Comparison of ENCODE assay signal across 10 cellular contexts in genomic region chr2:172554352-172555271, GRCh38. TPM values are rescaled to one million over a fixed set of nuclear protein-coding genes. Genes with fewer than 3 reads are reported as not detected.
DNase-seq lines count a peak whose midpoint lies in the region; ATAC-seq, FAIRE-seq and TF ChIP-seq lines count a peak whose summit lies in the region.
"Had no signal": no experiment of that assay in that cellular context is flagged by ENCODE, and none has a peak within 500 bp of the region (broad histone marks: within the 10 kb centered on the region; RNA-seq: fewer than 3 reads in every experiment).

No MANE protein-coding gene starts in this region.

- no peak overlapping the region for H2AFZ ChIP-seq in Loucy (ENCODE audit: low read length)

- peaks cover 33 to 62% (median 49%) of the 10 kb centered on the region in 4 donors for H3K4me1 Mint-ChIP-seq in CD4-positive, alpha-beta memory T cell
- H3K4me1 Mint-ChIP-seq in central memory CD8-positive, alpha-beta T cell: peaks cover 27% of the 10 kb centered on the region
- H3K4me1 Mint-ChIP-seq in natural killer cell treated with Interleukin-12 subunit alpha and Interleukin-12 subunit beta and Interleukin-15 and Interleukin-18, amount 100 ng/mL, for 72 hours (ENCODE audit: low read depth in 2 of 2): peaks cover 26 to 28% of the 10 kb centered on the region in 2 donors

- no peaks in the 10 kb centered on the region for H3K9me3 Mint-ChIP-seq in CD4-positive, alpha-beta memory T cell
- H3K9me3 Mint-ChIP-seq in central memory CD8-positive, alpha-beta T cell: no peaks in the 10 kb centered on the region
- no peaks in the 10 kb centered on the region for H3K9me3 Mint-ChIP-seq in natural killer cell treated with Interleukin-12 subunit alpha and Interleukin-12 subunit beta and Interleukin-15 and Interleukin-18, amount 100 ng/mL, for 72 hours

- peaks cover 42% of the 10 kb centered on the region for H3K4me1 ChIP-seq in CD4-positive, alpha-beta memory T cell (ENCODE audit: insufficient read depth, low read length)
- H3K4me1 ChIP-seq in Loucy (ENCODE audit: insufficient read depth, low read length, poor library complexity, severe bottlenecking): peaks cover 17% of the 10 kb centered on the region

- H3K27ac Mint-ChIP-seq in CD4-positive, alpha-beta memory T cell: peak overlapping the region in 6 of 7 donors; percentile 19 to 85 (median 58)
- H3K27ac Mint-ChIP-seq in central memory CD8-positive, alpha-beta T cell (ENCODE audit: low read depth): peak overlapping the region; percentile 84
- peak overlapping the region; percentile 84 to 89 for H3K27ac Mint-ChIP-seq in natural killer cell treated with Interleukin-12 subunit alpha and Interleukin-12 subunit beta and Interleukin-15 and Interleukin-18, amount 100 ng/mL, for 72 hours

- H3K79me2 ChIP-seq in Loucy (ENCODE audit: insufficient read depth, low read length): peaks cover 53% of the 10 kb centered on the region

- H3K36me3 ChIP-seq in CD4-positive, alpha-beta memory T cell (ENCODE audit: insufficient read depth, low read length): no peaks in the 10 kb centered on the region
- H3K36me3 ChIP-seq in Loucy (ENCODE audit: insufficient read depth, low read length): no peaks in the 10 kb centered on the region

- no peak for FAIRE-seq in RCC 7860 (lab: Jason Lieb, UNC)
- FAIRE-seq: colon, H54 had no signal

- H3K9me3 ChIP-seq in CD4-positive, alpha-beta memory T cell (ENCODE audit: control insufficient read depth in 1 of 2, low read length in 2 of 2): no peaks in the 10 kb centered on the region
- H3K9me3 ChIP-seq in Loucy (ENCODE audit: insufficient read depth, low read depth, low read length): no peaks in the 10 kb centered on the region

- ATAC-seq in central memory CD8-positive, alpha-beta T cell (replicated peaks; ENCODE audit: extremely low read depth, poor library complexity, severe bottlenecking): no peak
- no peak for ATAC-seq in natural killer cell treated with Interleukin-12 subunit alpha and Interleukin-12 subunit beta and Interleukin-15 and Interleukin-18, amount 100 ng/mL, for 72 hours
- ATAC-seq in HG02884 (IDR thresholded peaks at IDR 0.05; ENCODE audit: unreplicated experiment): no peak

- no peak overlapping the region for H3K27ac ChIP-seq in CD4-positive, alpha-beta memory T cell (ENCODE audit: low read depth, low read length)

- intact Hi-C loops in CD4-positive, alpha-beta memory T cell (cut with micrococcal nuclease): loop anchor here (1.0 to 10.0 kb wide), 8 partner anchors 58 to 1120 kb away; partner anchors contain the start of genes DCAF17, DLX2, DYNC1I2 and HAT1

- H3K4me3 Mint-ChIP-seq in CD4-positive, alpha-beta memory T cell: peak overlapping the region; percentile 47 to 97 (median 76)
- peak overlapping the region; percentile 89 for H3K4me3 Mint-ChIP-seq in central memory CD8-positive, alpha-beta T cell
- H3K4me3 Mint-ChIP-seq in natural killer cell treated with Interleukin-12 subunit alpha and Interleukin-12 subunit beta and Interleukin-15 and Interleukin-18, amount 100 ng/mL, for 72 hours: peak overlapping the region; percentile 98

- CTCF ChIA-PET in CD4-positive, alpha-beta memory T cell (lab: Charles Lee; ENCODE audit: partially characterized antibody): interaction anchor here (1.1 to 1.2 kb wide), 2 partner anchors 9 to 58 kb away, joined by 3 to 4 read pairs; no protein-coding TSS in a partner anchor

- no peaks in the 10 kb centered on the region for H3F3A ChIP-seq in Loucy (ENCODE audit: low read depth)

- POLR2A ChIA-PET in CD4-positive, alpha-beta memory T cell (lab: Charles Lee; ENCODE audit: partially characterized antibody): interaction anchor here (1.0 to 3.3 kb wide), 5 partner anchors 13 to 92 kb away, joined by 3 to 33 read pairs (median 4); no protein-coding TSS in a partner anchor

- peak overlapping the region; percentile 70 for H3K4me2 ChIP-seq in Loucy (ENCODE audit: low read depth, low read length, poor library complexity, severe bottlenecking)

- H3K36me3 Mint-ChIP-seq in CD4-positive, alpha-beta memory T cell: peaks cover 4 to 13% of the 10 kb centered on the region in 2 donors
- peaks cover 9% of the 10 kb centered on the region for H3K36me3 Mint-ChIP-seq in central memory CD8-positive, alpha-beta T cell (ENCODE audit: insufficient read depth)
- no peaks in the 10 kb centered on the region for H3K36me3 Mint-ChIP-seq in natural killer cell treated with Interleukin-12 subunit alpha and Interleukin-12 subunit beta and Interleukin-15 and Interleukin-18, amount 100 ng/mL, for 72 hours

- peak in 1 of 5 donors; percentile 11 for DNase-seq in CD4-positive, alpha-beta memory T cell
- DNase-seq in central memory CD8-positive, alpha-beta T cell (ENCODE audit: low spot score in 2 of 2): no peak
- no peak for DNase-seq in natural killer cell treated with Interleukin-12 subunit alpha and Interleukin-12 subunit beta and Interleukin-15 and Interleukin-18, amount 100 ng/mL, for 72 hours (ENCODE audit: low spot score)
- DNase-seq in stimulated activated naive CD4-positive, alpha-beta T cell treated with Interleukin-2 at 50 U/mL for 16 hours (lab: John Stamatoyannopoulos, UW): no peak
- DNase-seq in SHP77 (lab: John Stamatoyannopoulos, UW): no peak
- no peak for DNase-seq in RCC 7860 (ENCODE audit: low spot score)

- H3K27me3 Mint-ChIP-seq in CD4-positive, alpha-beta memory T cell: peaks cover 0 to 1% of the 10 kb centered on the region in 2 donors
- no peaks in the 10 kb centered on the region for H3K27me3 Mint-ChIP-seq in central memory CD8-positive, alpha-beta T cell
- no peaks in the 10 kb centered on the region for H3K27me3 Mint-ChIP-seq in natural killer cell treated with Interleukin-12 subunit alpha and Interleukin-12 subunit beta and Interleukin-15 and Interleukin-18, amount 100 ng/mL, for 72 hours

- H3K9ac ChIP-seq in Loucy (ENCODE audit: low read depth, low read length, poor library complexity, severe bottlenecking): peak overlapping the region; percentile 60

- no peaks in the 10 kb centered on the region for H3K27me3 ChIP-seq in CD4-positive, alpha-beta memory T cell (ENCODE audit: insufficient read depth, low read length)
- H3K27me3 ChIP-seq in Loucy (ENCODE audit: insufficient read depth, low read length, poor library complexity, severe bottlenecking): peaks cover 11% of the 10 kb centered on the region

- H4K20me1 ChIP-seq in Loucy (ENCODE audit: insufficient read depth, low read length, poor library complexity, severe bottlenecking): peaks cover 13% of the 10 kb centered on the region

- TF ChIP-seq CTCF in Loucy (conservative IDR thresholded peaks at IDR 0.05; ENCODE audit: low read length): no peak

- H3K9me2 ChIP-seq in Loucy (replicated peaks; ENCODE audit: low read depth, low read length): no peaks in the 10 kb centered on the region

- H3K4me3 ChIP-seq in CD4-positive, alpha-beta memory T cell (ENCODE audit: low read length in 2 of 2): peak overlapping the region in 1 of 2 donors; percentile 82
- peak overlapping the region; percentile 75 for H3K4me3 ChIP-seq in Loucy (ENCODE audit: low read length, poor library complexity, severe bottlenecking)

RNA-seq across cellular contexts. Expression of gene PDK1, which starts 1.3 kb away (rescaled TPM):
- total RNA-seq in CD4-positive, alpha-beta memory T cell: 10 to 100 TPM; 34.2 to 36.8 TPM
- 10 to 100 TPM; 12.9 to 19.3 TPM for polyA plus RNA-seq in CD4-positive, alpha-beta memory T cell
- 10 to 100 TPM; 22.3 to 34.9 TPM for total RNA-seq in natural killer cell treated with Interleukin-12 subunit alpha and Interleukin-12 subunit beta and Interleukin-15 and Interleukin-18, amount 100 ng/mL, for 72 hours
